1 cellular context compared by ENCODE assay signal in genomic region chr1:184854036-184854435, GRCh38.
TF ChIP-seq lines count a peak whose summit lies in the region.

No MANE protein-coding gene starts in this region.

TF ChIP-seq in K562, 482 proteins besides CTCF, POLR2A, EP300 and RAD21 (continued from another document):
- TF ChIP-seq, protein P1, sequence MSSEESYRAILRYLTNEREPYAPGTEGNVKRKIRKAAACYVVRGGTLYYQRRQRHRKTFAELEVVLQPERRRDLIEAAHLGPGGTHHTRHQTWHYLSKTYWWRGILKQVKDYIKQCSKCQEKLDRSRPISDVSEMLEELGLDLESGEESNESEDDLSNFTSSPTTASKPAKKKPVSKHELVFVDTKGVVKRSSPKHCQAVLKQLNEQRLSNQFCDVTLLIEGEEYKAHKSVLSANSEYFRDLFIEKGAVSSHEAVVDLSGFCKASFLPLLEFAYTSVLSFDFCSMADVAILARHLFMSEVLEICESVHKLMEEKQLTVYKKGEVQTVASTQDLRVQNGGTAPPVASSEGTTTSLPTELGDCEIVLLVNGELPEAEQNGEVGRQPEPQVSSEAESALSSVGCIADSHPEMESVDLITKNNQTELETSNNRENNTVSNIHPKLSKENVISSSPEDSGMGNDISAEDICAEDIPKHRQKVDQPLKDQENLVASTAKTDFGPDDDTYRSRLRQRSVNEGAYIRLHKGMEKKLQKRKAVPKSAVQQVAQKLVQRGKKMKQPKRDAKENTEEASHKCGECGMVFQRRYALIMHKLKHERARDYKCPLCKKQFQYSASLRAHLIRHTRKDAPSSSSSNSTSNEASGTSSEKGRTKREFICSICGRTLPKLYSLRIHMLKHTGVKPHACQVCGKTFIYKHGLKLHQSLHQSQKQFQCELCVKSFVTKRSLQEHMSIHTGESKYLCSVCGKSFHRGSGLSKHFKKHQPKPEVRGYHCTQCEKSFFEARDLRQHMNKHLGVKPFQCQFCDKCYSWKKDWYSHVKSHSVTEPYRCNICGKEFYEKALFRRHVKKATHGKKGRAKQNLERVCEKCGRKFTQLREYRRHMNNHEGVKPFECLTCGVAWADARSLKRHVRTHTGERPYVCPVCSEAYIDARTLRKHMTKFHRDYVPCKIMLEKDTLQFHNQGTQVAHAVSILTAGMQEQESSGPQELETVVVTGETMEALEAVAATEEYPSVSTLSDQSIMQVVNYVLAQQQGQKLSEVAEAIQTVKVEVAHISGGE (CRISPR knock-in tag; IDR thresholded peaks at IDR 0.05) = no peak
- TF ChIP-seq NCOA4 (IDR thresholded peaks at IDR 0.05; ENCODE audit: partially characterized antibody) (no peak), IRF1 (CRISPR knock-in tag; IDR thresholded peaks at IDR 0.05; ENCODE audit: borderline replicate concordance) (no peak), ZNF263 (CRISPR knock-in tag; IDR thresholded peaks at IDR 0.05; ENCODE audit: borderline replicate concordance) (no peak), YY1 (IDR thresholded peaks at IDR 0.05; ENCODE audit: borderline replicate concordance in 1 of 3, control insufficient read depth in 1 of 3, extremely low read depth in 1 of 3, insufficient read depth in 3 of 3, insufficient read length in 1 of 3, insufficient replicate concordance in 2 of 3, low read depth in 1 of 3, low read length in 2 of 3) (no peak), ESRRB (CRISPR knock-in tag; IDR thresholded peaks at IDR 0.05; ENCODE audit: borderline replicate concordance) (no peak), ASH1L (IDR thresholded peaks at IDR 0.05; ENCODE audit: borderline replicate concordance, low read depth, partially characterized antibody) (no peak), ZNF232 (CRISPR knock-in tag; IDR thresholded peaks at IDR 0.05) (no peak), HDAC8 (tag; IDR thresholded peaks at IDR 0.05) (no peak), SMARCE1 (IDR thresholded peaks at IDR 0.05) (no peak), ZNF280B (CRISPR knock-in tag; IDR thresholded peaks at IDR 0.05) (no peak), MIER1 (IDR thresholded peaks at IDR 0.05; ENCODE audit: low read depth) (no peak)
- TF ChIP-seq, protein P2, sequence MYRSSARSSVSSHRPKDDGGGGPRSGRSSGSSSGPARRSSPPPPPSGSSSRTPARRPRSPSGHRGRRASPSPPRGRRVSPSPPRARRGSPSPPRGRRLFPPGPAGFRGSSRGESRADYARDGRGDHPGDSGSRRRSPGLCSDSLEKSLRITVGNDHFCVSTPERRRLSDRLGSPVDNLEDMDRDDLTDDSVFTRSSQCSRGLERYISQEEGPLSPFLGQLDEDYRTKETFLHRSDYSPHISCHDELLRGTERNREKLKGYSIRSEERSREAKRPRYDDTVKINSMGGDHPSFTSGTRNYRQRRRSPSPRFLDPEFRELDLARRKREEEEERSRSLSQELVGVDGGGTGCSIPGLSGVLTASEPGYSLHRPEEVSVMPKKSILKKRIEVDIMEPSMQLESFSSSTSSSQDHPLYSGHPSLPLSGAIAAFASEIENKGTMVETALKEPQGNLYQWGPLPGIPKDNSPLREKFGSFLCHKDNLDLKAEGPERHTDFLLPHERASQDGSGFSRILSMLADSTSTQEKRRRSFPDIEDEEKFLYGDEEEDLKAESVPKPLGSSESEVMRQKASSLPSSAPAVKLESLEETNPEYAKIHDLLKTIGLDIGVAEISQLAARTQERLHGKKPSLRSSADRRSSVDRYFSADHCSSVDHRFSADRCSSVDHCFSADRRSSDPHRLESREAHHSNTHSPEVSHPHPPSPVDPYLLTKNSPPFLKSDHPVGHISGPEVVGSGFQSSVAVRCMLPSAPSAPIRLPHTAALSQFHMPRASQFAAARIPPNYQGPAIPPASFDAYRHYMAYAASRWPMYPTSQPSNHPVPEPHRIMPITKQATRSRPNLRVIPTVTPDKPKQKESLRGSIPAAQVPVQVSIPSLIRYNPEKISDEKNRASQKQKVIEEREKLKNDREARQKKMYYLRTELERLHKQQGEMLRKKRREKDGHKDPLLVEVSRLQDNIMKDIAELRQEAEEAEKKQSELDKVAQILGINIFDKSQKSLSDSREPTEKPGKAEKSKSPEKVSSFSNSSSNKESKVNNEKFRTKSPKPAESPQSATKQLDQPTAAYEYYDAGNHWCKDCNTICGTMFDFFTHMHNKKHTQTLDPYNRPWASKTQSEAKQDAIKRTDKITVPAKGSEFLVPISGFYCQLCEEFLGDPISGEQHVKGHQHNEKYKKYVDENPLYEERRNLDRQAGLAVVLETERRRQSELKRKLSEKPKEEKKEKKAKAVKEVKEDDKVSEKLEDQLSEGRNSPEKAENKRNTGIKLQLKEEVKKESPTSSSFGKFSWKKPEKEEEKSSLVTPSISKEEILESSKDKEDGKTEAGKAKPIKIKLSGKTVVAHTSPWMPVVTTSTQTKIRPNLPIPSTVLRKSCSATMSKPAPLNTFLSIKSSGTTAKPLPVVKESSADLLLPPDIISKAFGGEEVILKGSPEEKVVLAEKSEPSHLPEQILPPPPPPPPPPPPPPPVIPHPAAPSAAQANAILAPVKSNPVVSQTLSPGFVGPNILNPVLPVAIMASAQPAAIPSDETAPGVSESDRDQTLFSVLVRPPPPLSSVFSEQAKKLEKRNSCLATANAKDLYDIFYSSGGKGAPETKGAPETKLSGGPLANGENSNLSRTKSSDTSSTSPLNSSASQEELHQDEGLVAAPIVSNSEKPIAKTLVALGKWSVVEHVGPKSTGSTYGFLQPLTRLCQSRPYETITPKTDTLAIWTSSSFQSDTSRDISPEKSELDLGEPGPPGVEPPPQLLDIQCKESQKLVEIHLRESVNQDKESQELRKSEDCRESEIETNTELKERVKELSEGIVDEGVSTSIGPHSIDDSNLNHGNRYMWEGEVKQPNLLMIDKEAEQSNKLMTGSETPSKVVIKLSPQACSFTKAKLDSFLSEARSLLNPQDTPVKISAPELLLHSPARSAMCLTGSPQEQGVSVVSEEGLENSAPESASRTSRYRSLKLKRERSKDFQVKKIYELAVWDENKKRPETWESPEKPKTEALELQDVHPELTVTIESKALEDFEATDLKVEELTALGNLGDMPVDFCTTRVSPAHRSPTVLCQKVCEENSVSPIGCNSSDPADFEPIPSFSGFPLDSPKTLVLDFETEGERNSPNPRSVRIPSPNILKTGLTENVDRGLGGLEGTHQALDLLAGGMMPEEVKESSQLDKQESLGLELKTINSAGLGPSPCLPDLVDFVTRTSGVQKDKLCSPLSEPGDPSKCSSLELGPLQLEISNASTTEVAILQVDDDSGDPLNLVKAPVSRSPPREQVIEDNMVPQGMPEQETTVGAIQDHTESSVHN (IDR thresholded peaks at IDR 0.05; ENCODE audit: borderline replicate concordance in 1 of 2, low read depth in 1 of 2) = no peak
